ENCODE assay signal across 20 cellular contexts in genomic region chr1:58345215-58346075, GRCh38.
DNase-seq lines count a peak whose midpoint lies in the region; ATAC-seq, FAIRE-seq and TF ChIP-seq lines count a peak whose summit lies in the region.
"Had no signal": no experiment of that assay in that cellular context is flagged by ENCODE, and none has a peak within 500 bp of the region (broad histone marks: within the 10 kb centered on the region; RNA-seq: fewer than 3 reads in every experiment).

No MANE protein-coding gene starts in this region.

- no peak overlapping the region for H2BK15ac ChIP-seq in neuronal stem cell (ENCODE audit: low read length)

- no peak overlapping the region for H3K27ac ChIP-seq in Karpas-422 (ENCODE audit: low read length)
- no peak overlapping the region for H3K27ac ChIP-seq in astrocyte (ENCODE audit: low read depth, low read length)
- H3K27ac ChIP-seq in neuronal stem cell (replicated peaks; ENCODE audit: low read length) = peak overlapping the region; percentile 79
- H3K27ac ChIP-seq: BLaER1, GM23248, SJSA1 had no signal

- no peaks in the 10 kb centered on the region for H3K9me3 ChIP-seq in Karpas-422 (ENCODE audit: low read length)
- H3K9me3 ChIP-seq in astrocyte (ENCODE audit: insufficient read depth, low read depth, low read length) = no peaks in the 10 kb centered on the region
- H3K9me3 ChIP-seq in neuronal stem cell (replicated peaks in 1 of 2; ENCODE audit: control insufficient read depth in 2 of 2, insufficient read depth in 1 of 2, low read depth in 1 of 2, low read length in 2 of 2) = no peaks in the 10 kb centered on the region
- H3K9me3 ChIP-seq: BLaER1, Caco-2, SJSA1 had no signal

- no peak overlapping the region for H2AK5ac ChIP-seq in neuronal stem cell (ENCODE audit: low read depth, low read length)

- ATAC-seq in HG03139 (IDR thresholded peaks at IDR 0.05; ENCODE audit: unreplicated experiment) (no peak), GM21737 (IDR thresholded peaks at IDR 0.05; ENCODE audit: unreplicated experiment) (no peak)
- ATAC-seq: Right ventricle myocardium inferior had no signal

- no peak overlapping the region for H3K4ac ChIP-seq in neuronal stem cell (ENCODE audit: low read length)

- H4K8ac ChIP-seq in neuronal stem cell (ENCODE audit: low read depth, low read length) = no peak overlapping the region

- no peak overlapping the region for H2BK5ac ChIP-seq in neuronal stem cell (ENCODE audit: low read length)

- H3K9me3 Mint-ChIP-seq in astrocyte (ENCODE audit: unreplicated experiment) = no peaks in the 10 kb centered on the region

- no peak overlapping the region for H4K91ac ChIP-seq in neuronal stem cell (ENCODE audit: low read depth, low read length, poor library complexity)

- H4K20me1 ChIP-seq in Karpas-422 (ENCODE audit: insufficient read depth, low read depth, low read length) = no peaks in the 10 kb centered on the region
- no peaks in the 10 kb centered on the region for H4K20me1 ChIP-seq in astrocyte (ENCODE audit: insufficient read depth, low read length)
- H4K20me1 ChIP-seq: BLaER1 had no signal

- peak overlapping the region; percentile 34 for H3K27ac Mint-ChIP-seq in astrocyte (ENCODE audit: unreplicated experiment)

- intact Hi-C loops in posterior vena cava (cut with DNase I) = loop anchor here in 1 of 2 donors (1.0 kb wide), 1 partner anchor 98 kb away; no protein-coding TSS in a partner anchor

- WGBS in neuronal stem cell (ENCODE audit: extremely low coverage in 2 of 2, insufficient read length in 2 of 2, insufficient replicate concordance in 1 of 2), 2 donors = no CpG with 5 or more reads among the region's 6 CpGs

- no peak overlapping the region for H3K4me2 ChIP-seq in Karpas-422 (ENCODE audit: low read depth, low read length, poor library complexity, severe bottlenecking)
- no peak overlapping the region for H3K4me2 ChIP-seq in astrocyte (ENCODE audit: low read length)
- H3K4me2 ChIP-seq in neuronal stem cell (ENCODE audit: insufficient read depth, low read length, poor library complexity, severe bottlenecking) = peak overlapping the region; percentile 37
- H3K4me2 ChIP-seq: BLaER1 had no signal

- no peak overlapping the region for H3K4me3 ChIP-seq in Karpas-422 (ENCODE audit: low read length)
- no peak overlapping the region for H3K4me3 ChIP-seq in astrocyte (ENCODE audit: insufficient read depth, low read depth, low read length)
- peak overlapping the region in 1 of 2 donors; percentile 36 for H3K4me3 ChIP-seq in neuronal stem cell (ENCODE audit: low read length in 2 of 2)
- H3K4me3 ChIP-seq: BLaER1, GM23248, SJSA1 had no signal

- H3K9ac ChIP-seq in Karpas-422 (ENCODE audit: low read length) (no peak overlapping the region), astrocyte (ENCODE audit: low read length) (no peak overlapping the region), neuronal stem cell (ENCODE audit: low read depth, low read length, poor library complexity) (no peak overlapping the region)
- H3K9ac ChIP-seq: BLaER1, GM23248 had no signal

- H3K79me1 ChIP-seq in neuronal stem cell (ENCODE audit: low read depth, low read length) = no peaks in the 10 kb centered on the region

- H3K4me1 ChIP-seq in Karpas-422 (ENCODE audit: low read length) (no peaks in the 10 kb centered on the region), astrocyte (ENCODE audit: insufficient read depth, low read length) (no peaks in the 10 kb centered on the region), neuronal stem cell (ENCODE audit: control insufficient read depth in 2 of 2, insufficient read depth in 1 of 2, low read depth in 1 of 2, low read length in 2 of 2) (peaks cover 23 to 28% of the 10 kb centered on the region in 2 donors)
- H3K4me1 ChIP-seq: BLaER1, Caco-2, SJSA1 had no signal

- TF ChIP-seq CTCF in astrocyte (IDR thresholded peaks at IDR 0.05; ENCODE audit: insufficient read depth, low read depth, low read length) = no peak

- H3K27me3 ChIP-seq in Karpas-422 (ENCODE audit: low read length) = no peaks in the 10 kb centered on the region
- H3K27me3 ChIP-seq in astrocyte (ENCODE audit: insufficient read depth, low read length) = peaks cover 2% of the 10 kb centered on the region
- no peaks in the 10 kb centered on the region for H3K27me3 ChIP-seq in neuronal stem cell (ENCODE audit: control insufficient read depth in 3 of 3, insufficient read depth in 3 of 3, low read depth in 1 of 3, low read length in 3 of 3)
- H3K27me3 ChIP-seq: BLaER1 had no signal

- no peak overlapping the region for H3K4me3 Mint-ChIP-seq in astrocyte (ENCODE audit: unreplicated experiment)
- H3K4me3 Mint-ChIP-seq: CD4-positive, alpha-beta memory T cell had no signal

- no peaks in the 10 kb centered on the region for H3K36me3 ChIP-seq in Karpas-422 (ENCODE audit: insufficient read depth, low read length)
- no peaks in the 10 kb centered on the region for H3K36me3 ChIP-seq in astrocyte (ENCODE audit: insufficient read depth, low read length)
- H3K36me3 ChIP-seq in neuronal stem cell (replicated peaks in 1 of 2; ENCODE audit: control insufficient read depth in 2 of 2, insufficient read depth in 2 of 2, low read length in 2 of 2) = no peaks in the 10 kb centered on the region
- H3K36me3 ChIP-seq: BLaER1, SJSA1 had no signal

- no peaks in the 10 kb centered on the region for H3K4me1 Mint-ChIP-seq in astrocyte (ENCODE audit: low read depth, unreplicated experiment)
- H3K4me1 Mint-ChIP-seq: CD4-positive, alpha-beta memory T cell had no signal

- no peaks in the 10 kb centered on the region for H3K9me2 ChIP-seq in Karpas-422 (replicated peaks; ENCODE audit: insufficient read depth, low read length)

- FAIRE-seq in astrocyte (lab: Jason Lieb, UNC) = no peak
- FAIRE-seq: HTR-8/SVneo had no signal

- H2BK120ac ChIP-seq in neuronal stem cell (ENCODE audit: low read depth, low read length) = no peak overlapping the region

- H3K36me3 Mint-ChIP-seq in astrocyte (ENCODE audit: low read depth, unreplicated experiment) = no peaks in the 10 kb centered on the region
- H3K36me3 Mint-ChIP-seq: CD4-positive, alpha-beta memory T cell had no signal

- H2AFZ ChIP-seq in Karpas-422 (ENCODE audit: low read length) = no peak overlapping the region
- no peak overlapping the region for H2AFZ ChIP-seq in astrocyte (ENCODE audit: low read depth, low read length)
- peak overlapping the region; percentile 76 for H2AFZ ChIP-seq in neuronal stem cell (ENCODE audit: low read length)
- H2AFZ ChIP-seq: GM23248 had no signal

- peaks cover 30% of the 10 kb centered on the region for H3K27me3 Mint-ChIP-seq in astrocyte (ENCODE audit: low read depth, unreplicated experiment)
- H3K27me3 Mint-ChIP-seq: CD4-positive, alpha-beta memory T cell had no signal

- H3K79me2 ChIP-seq in Karpas-422 (ENCODE audit: low read length) (no peaks in the 10 kb centered on the region), astrocyte (ENCODE audit: insufficient read depth, low read length) (no peaks in the 10 kb centered on the region)

- no peak overlapping the region for H3K23ac ChIP-seq in neuronal stem cell (ENCODE audit: low read depth, low read length, poor library complexity)

- H3K14ac ChIP-seq in neuronal stem cell (ENCODE audit: low read length) = no peak overlapping the region

- DNase-seq in Karpas-422 (peak; percentile 33), astrocyte (ENCODE audit: low read depth) (no peak), iPS-NIHi11 (ENCODE audit: low spot score) (peak; percentile 39), neuronal stem cell (ENCODE audit: low spot score) (peak; percentile 27), posterior vena cava (ENCODE audit: low spot score) (no peak)
- no peak for DNase-seq in stimulated activated CD8-positive, alpha-beta memory T cell treated with anti-CD3 and anti-CD28 coated beads, Interleukin-4, amount 100 ng/mL, for 48 hours
- DNase-seq: Caco-2; CD4-positive, alpha-beta memory T cell; DMS 273 treated with DMSO at 0.1 percent for 48 hours; DMS79 treated with DMSO at 0.1 percent for 48 hours; GM23248; HCEC 1CT; Kasumi-1; NCI-H1694 treated with DMSO at 0.1 percent for 48 hours had no signal

- H2BK12ac ChIP-seq in neuronal stem cell (ENCODE audit: low read length) = no peak overlapping the region

- peak overlapping the region; percentile 15 for H3K18ac ChIP-seq in neuronal stem cell (ENCODE audit: low read length)

Comparison
In these comparisons a context has a peak if more than half of its experiments do, and no peak if none do; other contexts are left out.
1. DNase-seq: peak in Karpas-422 (single experiment), iPS-NIHi11 (single experiment) and neuronal stem cell (single experiment); none in astrocyte (single experiment), stimulated activated CD8-positive, alpha-beta memory T cell treated with anti-CD3 and anti-CD28 coated beads, Interleukin-4, amount 100 ng/mL, for 48 hours (single experiment) and posterior vena cava (single experiment).